In genomic region chr15:42903388-42904324, GRCh38 we compare ENCODE assay signal across 27 cellular contexts. TPM values are rescaled to one million over a fixed set of nuclear protein-coding genes. Genes with fewer than 3 reads are reported as not detected.
DNase-seq lines count a peak whose midpoint lies in the region; ATAC-seq and TF ChIP-seq lines count a peak whose summit lies in the region.
"Had no signal": no experiment of that assay in that cellular context is flagged by ENCODE, and none has a peak within 500 bp of the region (broad histone marks: within the 10 kb centered on the region; RNA-seq: fewer than 3 reads in every experiment).

No MANE protein-coding gene starts in this region.

- BruUV-seq in mammary epithelial cell (replicated peaks; lab: Mats Ljungman, UMichigan): no TSS peak

- ATAC-seq in Right ventricle myocardium inferior (peak; percentile 8), gastroesophageal sphincter (no peak)
- ATAC-seq: activated CD8-positive, alpha-beta T cell treated with anti-CD3 and anti-CD28 coated beads for 36 hours; activated T-helper 17 cell treated with anti-CD3 and anti-CD28 coated beads, Interleukin-2, amount 50 U/mL, for 72 hours; HepG2; naive thymus-derived CD8-positive, alpha-beta T cell; Panc1; stimulated activated memory B cell treated with anti-CD40 and anti-IgM and Interleukin-4, amounts not matched to agents 10 μg/mL and 1 μg/mL and 100 μg/mL, for 72 hours had no signal

- H2BK5ac ChIP-seq in mesenchymal stem cell (ENCODE audit: low read depth, low read length, poor library complexity, severe bottlenecking): no peak overlapping the region
- no peak overlapping the region for H2BK5ac ChIP-seq in mesendoderm (ENCODE audit: low read length)

- H3K27ac ChIP-seq in gastroesophageal sphincter (peak overlapping the region in 3 of 4 donors; percentile 24 to 47 (median 30)), mesenchymal stem cell (ENCODE audit: low read length, poor library complexity, severe bottlenecking) (no peak overlapping the region), mammary epithelial cell (ENCODE audit: insufficient read depth, low read depth, low read length) (no peak overlapping the region), mesendoderm (ENCODE audit: low read depth, low read length) (no peak overlapping the region), tibial nerve (no peak overlapping the region)
- H3K27ac ChIP-seq: breast epithelium, prostate gland had no signal

- no peak overlapping the region for H3K56ac ChIP-seq in mesendoderm (ENCODE audit: low read length)

- TF ChIP-seq CTCF in gastroesophageal sphincter (IDR thresholded peaks at IDR 0.05): no peak
- TF ChIP-seq CTCF in mammary epithelial cell (conservative IDR thresholded peaks at IDR 0.05 in 1 of 2, IDR thresholded peaks at IDR 0.05 in 1 of 2; ENCODE audit: extremely low read depth in 1 of 2, insufficient read depth in 1 of 2, low read depth in 1 of 2, low read length in 2 of 2): no peak
- no peak for TF ChIP-seq CTCF in tibial nerve (IDR thresholded peaks at IDR 0.05)

- H3K9me3 ChIP-seq in gastroesophageal sphincter: no peaks in the 10 kb centered on the region
- H3K9me3 ChIP-seq in mesenchymal stem cell (ENCODE audit: control insufficient read depth, low read length): no peaks in the 10 kb centered on the region
- no peaks in the 10 kb centered on the region for H3K9me3 ChIP-seq in mammary epithelial cell (replicated peaks; ENCODE audit: insufficient read depth, low read length)
- no peaks in the 10 kb centered on the region for H3K9me3 ChIP-seq in tibial nerve
- H3K9me3 ChIP-seq: breast epithelium, prostate gland had no signal

- H2AK5ac ChIP-seq in mesenchymal stem cell (ENCODE audit: low read length, severe bottlenecking): no peak overlapping the region
- H2AK5ac ChIP-seq in mesendoderm (ENCODE audit: low read length): no peak overlapping the region

- CTCF ChIA-PET in mammary epithelial cell (lab: Charles Lee; ENCODE audit: low non-redundant PET): no interaction called here

- no peak for DNase-seq in Right ventricle myocardium inferior (ENCODE audit: missing footprints)
- DNase-seq in cardiac septum (ENCODE audit: low spot score): no peak
- DNase-seq in mesenchymal stem cell: no peak
- no peak for DNase-seq in mammary epithelial cell
- DNase-seq in mesendoderm: no peak
- no peak for DNase-seq in tibial nerve (ENCODE audit: low spot score in 2 of 2)
- DNase-seq in H7: no peak
- DNase-seq: activated CD8-positive, alpha-beta T cell treated with anti-CD3 and anti-CD28 coated beads for 36 hours; activated naive CD4-positive, alpha-beta T cell treated with anti-CD3 and anti-CD28 coated beads, Interleukin-2, amount 10 ng/mL, durations not matched to agents 7 days and 5 days; amygdala; Calu3; DMS79; GDM1; Karpas-422; naive thymus-derived CD8-positive, alpha-beta T cell; NCI-H1417 treated with DMSO at 0.1 percent for 48 hours; NCI-H2081; NCI-H345; SHP77 treated with DMSO at 0.1 percent for 48 hours; substantia nigra had no signal

- H2BK15ac ChIP-seq in mesenchymal stem cell (ENCODE audit: low read depth, poor library complexity, severe bottlenecking) (no peak overlapping the region), mesendoderm (replicated peaks; ENCODE audit: low read depth) (no peak overlapping the region)

- H4K8ac ChIP-seq in mesenchymal stem cell (ENCODE audit: low read length) (no peak overlapping the region), mesendoderm (ENCODE audit: low read depth, low read length) (no peak overlapping the region)

- in situ Hi-C loops in mammary epithelial cell (cut with MboI; ENCODE audit: low sequenced_read_pairs in 2 of 2): no loop called here

- H3K4ac ChIP-seq in mesenchymal stem cell (ENCODE audit: low read depth in 1 of 2, low read length in 2 of 2) (no peak overlapping the region), mesendoderm (ENCODE audit: low read depth, low read length) (no peak overlapping the region)

- H3K4me3 ChIP-seq in gastroesophageal sphincter (no peak overlapping the region), mesenchymal stem cell (ENCODE audit: insufficient read depth in 1 of 2, low read depth in 1 of 2, low read length in 2 of 2) (no peak overlapping the region), mammary epithelial cell (replicated peaks in 1 of 3; ENCODE audit: insufficient read depth in 1 of 3, low read depth in 2 of 3, low read length in 3 of 3) (no peak overlapping the region), mesendoderm (ENCODE audit: low read length) (no peak overlapping the region), tibial nerve (no peak overlapping the region), H7 (ENCODE audit: insufficient read depth, low read depth, low read length) (no peak overlapping the region)
- H3K4me3 ChIP-seq: breast epithelium, prostate gland had no signal

- no peaks in the 10 kb centered on the region for H4K20me1 ChIP-seq in mammary epithelial cell (ENCODE audit: insufficient read depth, low read length)

- TF ChIP-seq EP300 in gastroesophageal sphincter (IDR thresholded peaks at IDR 0.05): no peak
- no peak for TF ChIP-seq EP300 in tibial nerve (IDR thresholded peaks at IDR 0.05)

- H2BK120ac ChIP-seq in mesenchymal stem cell (ENCODE audit: low read depth, low read length) (no peak overlapping the region), mesendoderm (ENCODE audit: low read depth, low read length) (no peak overlapping the region)

- H3K18ac ChIP-seq in mesenchymal stem cell (ENCODE audit: low read depth in 1 of 2, low read length in 2 of 2) (no peak overlapping the region), mesendoderm (ENCODE audit: low read length) (no peak overlapping the region)

- H3K14ac ChIP-seq in mesenchymal stem cell (ENCODE audit: low read length in 2 of 2): no peak overlapping the region

- peak overlapping the region; percentile 21 for H3K9ac ChIP-seq in mesenchymal stem cell (ENCODE audit: low read length)
- H3K9ac ChIP-seq in mammary epithelial cell (ENCODE audit: insufficient read depth, low read length): no peak overlapping the region
- H3K9ac ChIP-seq in mesendoderm (ENCODE audit: low read length): no peak overlapping the region

- H2AFZ ChIP-seq in mesenchymal stem cell (ENCODE audit: low read depth, low read length) (no peak overlapping the region), mammary epithelial cell (ENCODE audit: low read depth, low read length) (no peak overlapping the region)

- no peak overlapping the region for H4K91ac ChIP-seq in mesenchymal stem cell (ENCODE audit: low read length)

- intact Hi-C loops in Right ventricle myocardium inferior (cut with DNase I) (no loop called here), cardiac septum (cut with DNase I) (no loop called here), mammary epithelial cell (cut with micrococcal nuclease) (no loop called here)

- H3K36me3 ChIP-seq in gastroesophageal sphincter (no peaks in the 10 kb centered on the region), mesenchymal stem cell (ENCODE audit: control insufficient read depth in 1 of 2, insufficient read depth in 2 of 2, low read depth in 1 of 2, low read length in 2 of 2) (no peaks in the 10 kb centered on the region), mammary epithelial cell (ENCODE audit: insufficient read depth, low read length) (no peaks in the 10 kb centered on the region), mesendoderm (ENCODE audit: control insufficient read depth, insufficient read depth, low read length) (no peaks in the 10 kb centered on the region), tibial nerve (no peaks in the 10 kb centered on the region), H7 (replicated peaks; ENCODE audit: control insufficient read depth, insufficient read depth, low read length) (no peaks in the 10 kb centered on the region)
- H3K36me3 ChIP-seq: breast epithelium, prostate gland had no signal

- dilution Hi-C loops in mammary epithelial cell (cut with HindIII; ENCODE audit: low sequenced_read_pairs): no loop called here

- H3K23ac ChIP-seq in mesenchymal stem cell (ENCODE audit: low read length in 2 of 2): no peak overlapping the region
- no peak overlapping the region for H3K23ac ChIP-seq in mesendoderm (ENCODE audit: low read length)

- peaks cover 19% of the 10 kb centered on the region for H3K79me1 ChIP-seq in mesenchymal stem cell (replicated peaks; ENCODE audit: low read length, poor library complexity, severe bottlenecking)
- H3K79me1 ChIP-seq in mesendoderm (ENCODE audit: low read length): no peaks in the 10 kb centered on the region

- H3K4me2 ChIP-seq in mesenchymal stem cell (ENCODE audit: low read length, poor library complexity, severe bottlenecking): no peak overlapping the region
- no peak overlapping the region for H3K4me2 ChIP-seq in mammary epithelial cell (ENCODE audit: insufficient read depth, low read depth, low read length)
- no peak overlapping the region for H3K4me2 ChIP-seq in mesendoderm (ENCODE audit: low read length)

- H3K79me2 ChIP-seq in mammary epithelial cell (ENCODE audit: insufficient read depth, low read length) (peaks cover 18% of the 10 kb centered on the region), mesendoderm (ENCODE audit: control insufficient read depth, insufficient read depth, low read length) (no peaks in the 10 kb centered on the region)

- no peak overlapping the region for H2BK12ac ChIP-seq in mesenchymal stem cell (ENCODE audit: low read length in 2 of 2)

- TF ChIP-seq POLR2A in gastroesophageal sphincter (IDR thresholded peaks at IDR 0.05): no peak
- no peak for TF ChIP-seq POLR2A in tibial nerve (IDR thresholded peaks at IDR 0.05)

- H3K27me3 ChIP-seq in gastroesophageal sphincter (no peaks in the 10 kb centered on the region), mesenchymal stem cell (ENCODE audit: control insufficient read depth in 1 of 2, insufficient read depth in 1 of 2, low read length in 2 of 2) (no peaks in the 10 kb centered on the region), mammary epithelial cell (ENCODE audit: insufficient read depth, low read length) (no peaks in the 10 kb centered on the region), mesendoderm (ENCODE audit: insufficient read depth, low read length, poor library complexity) (no peaks in the 10 kb centered on the region), tibial nerve (no peaks in the 10 kb centered on the region), H7 (ENCODE audit: control insufficient read depth, insufficient read depth, low read length) (no peaks in the 10 kb centered on the region)
- H3K27me3 ChIP-seq: breast epithelium had no signal

- no peak overlapping the region for H4K5ac ChIP-seq in mesendoderm (ENCODE audit: low read length)

- WGBS in gastroesophageal sphincter (ENCODE audit: low coverage in 1 of 2), 2 donors: 70 to 74% methylated on average over 5 of the region's 5 CpGs
- WGBS in mesenchymal stem cell: 96% methylated on average over 3 of the region's 5 CpGs
- 90% methylated on average over 5 of the region's 5 CpGs for WGBS in mammary epithelial cell (ENCODE audit: low coverage, missing lambda C conversion rate)
- WGBS in mesendoderm (ENCODE audit: extremely low coverage, insufficient coverage, low lambda C conversion rate): no CpG with 5 or more reads among the region's 5 CpGs
- 85 to 86% methylated on average over 5 of the region's 5 CpGs for WGBS in tibial nerve, 2 donors

- peaks cover 0 to 12% (median 10%) of the 10 kb centered on the region in 3 donors for H3K4me1 ChIP-seq in gastroesophageal sphincter
- no peaks in the 10 kb centered on the region for H3K4me1 ChIP-seq in mesenchymal stem cell (ENCODE audit: control insufficient read depth, insufficient read depth, low read depth, low read length)
- peaks cover 7% of the 10 kb centered on the region for H3K4me1 ChIP-seq in mammary epithelial cell (ENCODE audit: insufficient read depth, low read length)
- no peaks in the 10 kb centered on the region for H3K4me1 ChIP-seq in mesendoderm (ENCODE audit: control insufficient read depth, low read depth, low read length)
- H3K4me1 ChIP-seq in tibial nerve: peaks cover 0 to 11% (median 0%) of the 10 kb centered on the region in 4 donors
- H3K4me1 ChIP-seq: breast epithelium, prostate gland had no signal

RNA-seq across cellular contexts. Expression of gene TTBK2, which starts 16.9 kb away (rescaled TPM):
- total RNA-seq in Right ventricle myocardium inferior: 20.6 TPM
- 28.0 TPM for total RNA-seq in cardiac septum
- total RNA-seq in gastroesophageal sphincter: 10 to 100 TPM; 21.2 to 24.4 (median 23.2) TPM
- polyA plus RNA-seq in mesenchymal stem cell (2013, experiment 1 of 2): 3.6 TPM
- polyA plus RNA-seq in mesenchymal stem cell (2013, experiment 2 of 2): 3.3 TPM
- 10 to 100 TPM; 14.8 to 25.8 TPM for total RNA-seq in mammary epithelial cell
- polyA plus RNA-seq in mammary epithelial cell: 3.5 TPM
- 20.7 TPM for polyA minus RNA-seq in mammary epithelial cell
- 3.1 TPM for polyA plus RNA-seq in mesendoderm (2013, experiment 1 of 2)
- polyA plus RNA-seq in mesendoderm (2013, experiment 2 of 2): 3.3 TPM
- total RNA-seq in tibial nerve: 10 to 100 TPM; 20.2 to 31.2 (median 23.4) TPM
- 4.2 and 6.5 TPM in 2 replicates for total RNA-seq in H7 (2014; rRNA removed; shearing (Covaris generic))

Comparison
In these comparisons a context has a peak if more than half of its experiments do, and no peak if none do; other contexts are left out.
1. H3K27ac ChIP-seq: peak in gastroesophageal sphincter (3 of 4); none in mesenchymal stem cell (single experiment), mammary epithelial cell (single experiment), mesendoderm (single experiment) and tibial nerve (0 of 4).